Comparison of ENCODE assay signal across 20 cellular contexts in genomic region chr14:31292962-31293616, GRCh38.
DNase-seq lines count a peak whose midpoint lies in the region; ATAC-seq, FAIRE-seq and TF ChIP-seq lines count a peak whose summit lies in the region.
"Had no signal": no experiment of that assay in that cellular context is flagged by ENCODE, and none has a peak within 500 bp of the region (broad histone marks: within the 10 kb centered on the region; RNA-seq: fewer than 3 reads in every experiment).

No MANE protein-coding gene starts in this region.

- H3K9me3 ChIP-seq in H9 (ENCODE audit: control insufficient read depth, low read depth, low read length) (no peaks in the 10 kb centered on the region), OCI-LY7 (ENCODE audit: low read length) (no peaks in the 10 kb centered on the region), H1 (ENCODE audit: insufficient read depth in 2 of 2, low read depth in 1 of 2, low read length in 1 of 2) (no peaks in the 10 kb centered on the region), left lung (no peaks in the 10 kb centered on the region)
- H3K9me3 ChIP-seq: SJCRH30 had no signal

- no peak for TF ChIP-seq POLR2A in H1 (IDR thresholded peaks at IDR 0.05; ENCODE audit: control extremely low read depth in 1 of 2, low read depth in 2 of 2, low read length in 2 of 2)

- H3K4me1 ChIP-seq in H9 (ENCODE audit: insufficient read depth, low read length): peaks cover 2% of the 10 kb centered on the region; the same call in 1 of the 2 replicates
- H3K4me1 ChIP-seq in OCI-LY7 (ENCODE audit: insufficient read depth, low read length, poor library complexity, severe bottlenecking): no peaks in the 10 kb centered on the region
- H3K4me1 ChIP-seq in H1 (replicated peaks in 1 of 4; ENCODE audit: control insufficient read depth in 3 of 4, insufficient read depth in 4 of 4, low read length in 3 of 4): peaks cover 0 to 13% (median 2%) of the 10 kb centered on the region in 4 experiments; a peak in 2 of 7 replicates
- no peaks in the 10 kb centered on the region for H3K4me1 ChIP-seq in left lung
- H3K4me1 ChIP-seq: SJCRH30 had no signal

- peak overlapping the region; percentile 13 for H3K4me2 ChIP-seq in H9 (ENCODE audit: insufficient read depth, insufficient read length, low read length)
- H3K4me2 ChIP-seq in OCI-LY7 (ENCODE audit: low read length): no peak overlapping the region
- peak overlapping the region; percentile 12 to 20; a peak in 3 of 4 replicates for H3K4me2 ChIP-seq in H1 (ENCODE audit: insufficient read depth in 1 of 2, low read depth in 2 of 2, low read length in 2 of 2)

- H3K27me3 ChIP-seq in H9 (ENCODE audit: insufficient read depth, low read length) (no peaks in the 10 kb centered on the region), H1 (replicated peaks in 1 of 4; ENCODE audit: control insufficient read depth in 3 of 4, extremely low read depth in 1 of 4, insufficient read depth in 3 of 4, low read length in 3 of 4) (no peaks in the 10 kb centered on the region), left lung (no peaks in the 10 kb centered on the region)
- H3K27me3 ChIP-seq: SJCRH30 had no signal

- H3K36me3 Mint-ChIP-seq in H9 (ENCODE audit: insufficient read depth in 1 of 3, low read depth in 3 of 3) (peaks cover 3 to 5% (median 5%) of the 10 kb centered on the region in 3 experiments; a peak in 5 of 7 replicates), mesothelial cell of epicardium (peaks cover 4% of the 10 kb centered on the region)

- H3K4me3 Mint-ChIP-seq in H9: peak overlapping the region in 1 of 2 experiments; percentile 57; a peak in 4 of 5 replicates
- H3K4me3 Mint-ChIP-seq in mesothelial cell of epicardium: no peak overlapping the region

- H3K27ac ChIP-seq in H9 (ENCODE audit: insufficient read length, low read depth, low read length) (peak overlapping the region; percentile 92), OCI-LY7 (ENCODE audit: low read depth, low read length, poor library complexity, severe bottlenecking) (no peak overlapping the region), H1 (ENCODE audit: low read depth, low read length) (no peak overlapping the region; the same call in 1 of the 2 replicates), left lung (no peak overlapping the region)
- H3K27ac ChIP-seq: HL-60, SJCRH30 had no signal

- TF ChIP-seq CTCF in H9 (conservative IDR thresholded peaks at IDR 0.05): no peak
- no peak for TF ChIP-seq CTCF in OCI-LY7 (conservative IDR thresholded peaks at IDR 0.05; ENCODE audit: low read length)
- TF ChIP-seq CTCF in H1 (IDR thresholded peaks at IDR 0.05; ENCODE audit: control extremely low read depth in 1 of 3, insufficient read depth in 1 of 3, low read depth in 1 of 3, low read length in 3 of 3): no peak
- no peak for TF ChIP-seq CTCF in left lung (IDR thresholded peaks at IDR 0.05)
- TF ChIP-seq CTCF in mesothelial cell of epicardium (IDR thresholded peaks at IDR 0.05; ENCODE audit: unreplicated experiment): no peak

- H3K79me1 ChIP-seq in H9 (ENCODE audit: insufficient read depth, low read depth, low read length, poor library complexity, severe bottlenecking): no peaks in the 10 kb centered on the region
- no peaks in the 10 kb centered on the region for H3K79me1 ChIP-seq in H1 (ENCODE audit: low read depth, low read length)

- H3K23ac ChIP-seq in H9 (ENCODE audit: insufficient read length, low read depth, low read length): no peak overlapping the region
- no peak overlapping the region for H3K23ac ChIP-seq in H1 (ENCODE audit: insufficient read length)

- H3K27ac Mint-ChIP-seq in H9 (peak overlapping the region; percentile 95 to 98 (median 97)), mesothelial cell of epicardium (no peak overlapping the region)

- H3K27me3 Mint-ChIP-seq in H9 (ENCODE audit: low read depth) (no peaks in the 10 kb centered on the region; the same call in 1 of the 2 replicates), mesothelial cell of epicardium (ENCODE audit: low read depth) (no peaks in the 10 kb centered on the region)

- no peaks in the 10 kb centered on the region for H3K36me3 ChIP-seq in OCI-LY7 (ENCODE audit: insufficient read depth, low read length)
- H3K36me3 ChIP-seq in H1 (ENCODE audit: control insufficient read depth in 2 of 4, insufficient read depth in 4 of 4, low read length in 3 of 4): no peaks in the 10 kb centered on the region
- H3K36me3 ChIP-seq in left lung: peaks cover 0 to 25% of the 10 kb centered on the region in 2 donors
- H3K36me3 ChIP-seq: SJCRH30 had no signal

- H3K9me3 Mint-ChIP-seq in H9 (no peaks in the 10 kb centered on the region), mesothelial cell of epicardium (no peaks in the 10 kb centered on the region)

- DNase-seq in H9 (no peak), OCI-LY7 (ENCODE audit: low spot score) (no peak), H1 (ENCODE audit: low read depth in 1 of 2, low spot score in 2 of 2) (no peak), left lung (no peak), mesothelial cell of epicardium (ENCODE audit: low spot score in 2 of 2, unreplicated experiment in 2 of 2) (no peak)
- DNase-seq: C1 segment of cervical spinal cord; GF-D8; GOT3; KG1; NCI-H1048; NCI-H345; NCI-H526 treated with DMSO at 0.1 percent for 48 hours; NK-92 treated with Interleukin-12 subunit alpha and Interleukin-12 subunit beta, amount 100 ng/mL, for 24 hours; SJCRH30; SW 1271 had no signal

- no peak overlapping the region for H2AK5ac ChIP-seq in H9 (ENCODE audit: insufficient read length, low read length)
- no peak overlapping the region for H2AK5ac ChIP-seq in H1 (ENCODE audit: low read depth, low read length)

- no peak overlapping the region for H3K4ac ChIP-seq in H9 (ENCODE audit: low read depth, low read length)
- no peak overlapping the region for H3K4ac ChIP-seq in H1 (replicated peaks; ENCODE audit: insufficient read length, low read depth, low read length)

- no peak overlapping the region for H3K18ac ChIP-seq in H9 (ENCODE audit: insufficient read length, low read depth, low read length)
- H3K18ac ChIP-seq in H1 (ENCODE audit: extremely low read depth, low read length): no peak overlapping the region

- peak in 1 of 2 experiments; percentile 57; a peak in 1 of 3 replicates for TF ChIP-seq EP300 in H1 (IDR thresholded peaks at IDR 0.05; ENCODE audit: borderline replicate concordance in 1 of 2, low read depth in 2 of 2, low read length in 2 of 2)

- H4K5ac ChIP-seq in H9 (ENCODE audit: insufficient read length, low read depth, low read length): no peak overlapping the region
- H4K5ac ChIP-seq in H1 (ENCODE audit: insufficient read length, low read depth, low read length): peak overlapping the region; percentile 86

- H3K23me2 ChIP-seq in H9 (ENCODE audit: insufficient read length, low read depth, low read length, poor library complexity, severe bottlenecking) (no peaks in the 10 kb centered on the region), H1 (ENCODE audit: low read depth, low read length) (no peaks in the 10 kb centered on the region)

- H3T11ph ChIP-seq in H9 (ENCODE audit: low read length): peak overlapping the region; percentile 36

- ATAC-seq in left lung (peak; percentile 64), HG03442 (IDR thresholded peaks at IDR 0.05; ENCODE audit: unreplicated experiment) (no peak), HG02571 (IDR thresholded peaks at IDR 0.05; ENCODE audit: unreplicated experiment) (no peak), HG02938 (IDR thresholded peaks at IDR 0.05; ENCODE audit: unreplicated experiment) (no peak)

- H4K8ac ChIP-seq in H9 (replicated peaks; ENCODE audit: insufficient read length, low read depth, low read length) (no peak overlapping the region), H1 (ENCODE audit: extremely low read depth, insufficient read depth, low read length) (no peak overlapping the region)

- H3K4me1 Mint-ChIP-seq in H9 (peaks cover 24 to 29% of the 10 kb centered on the region in 2 experiments), mesothelial cell of epicardium (no peaks in the 10 kb centered on the region)

- H3K79me2 ChIP-seq in H9 (ENCODE audit: insufficient read depth, low read length) (no peaks in the 10 kb centered on the region), OCI-LY7 (ENCODE audit: insufficient read depth, low read depth, low read length) (no peaks in the 10 kb centered on the region), H1 (ENCODE audit: control insufficient read depth in 1 of 2, insufficient read depth in 2 of 2, low read length in 2 of 2) (no peaks in the 10 kb centered on the region)

- peak; percentile 71 for FAIRE-seq in H1 (lab: Jason Lieb, UNC)
- FAIRE-seq: GM12892 had no signal

- intact Hi-C loops in OCI-LY7 (cut with micrococcal nuclease; ENCODE audit: unreplicated experiment) (no loop called here), left lung (cut with DNase I) (no loop called here)

- CTCF ChIA-PET in OCI-LY7 (lab: Charles Lee; ENCODE audit: unreplicated experiment) (no interaction called here), H1 (lab: Charles Lee; ENCODE audit: partially characterized antibody) (interaction anchor here (0.7 kb wide), 1 partner anchor 1145 kb away, joined by 3 read pairs; no protein-coding TSS in a partner anchor)

- H2AFZ ChIP-seq in H9 (ENCODE audit: low read length): no peak overlapping the region
- no peak overlapping the region for H2AFZ ChIP-seq in OCI-LY7 (ENCODE audit: low read length)
- H2AFZ ChIP-seq in H1 (ENCODE audit: low read length): no peak overlapping the region

- H2BK20ac ChIP-seq in H9 (ENCODE audit: low read depth, low read length, poor library complexity, severe bottlenecking): no peak overlapping the region
- no peak overlapping the region for H2BK20ac ChIP-seq in H1 (ENCODE audit: low read length)

- H3K9ac ChIP-seq in H9 (ENCODE audit: extremely low read depth, insufficient read length, low read length) (no peak overlapping the region), H1 (replicated peaks in 1 of 4; ENCODE audit: extremely low read depth in 1 of 4, low read depth in 3 of 4, low read length in 3 of 4) (no peak overlapping the region)

- H3K4me3 ChIP-seq in OCI-LY7 (ENCODE audit: low read depth, low read length, poor library complexity, severe bottlenecking) (no peak overlapping the region), H1 (ENCODE audit: extremely low read depth in 1 of 4, insufficient read depth in 2 of 4, low read depth in 3 of 4, low read length in 4 of 4) (peak overlapping the region in 1 of 4 experiments; percentile 25; a peak in 1 of 8 replicates), left lung (no peak overlapping the region)
- H3K4me3 ChIP-seq: SJCRH30 had no signal

- H4K20me1 ChIP-seq in H9 (ENCODE audit: control insufficient read depth, insufficient read depth, insufficient read length) (no peaks in the 10 kb centered on the region), OCI-LY7 (ENCODE audit: insufficient read depth, low read length) (no peaks in the 10 kb centered on the region), H1 (replicated peaks in 1 of 2; ENCODE audit: control insufficient read depth in 1 of 2, insufficient read depth in 2 of 2, low read length in 2 of 2) (no peaks in the 10 kb centered on the region)

- POLR2A ChIA-PET in OCI-LY7 (lab: Charles Lee): no interaction called here
- POLR2A ChIA-PET in H1 (lab: Charles Lee; ENCODE audit: partially characterized antibody): interaction anchor here (0.7 to 2.7 kb wide), 4 partner anchors 9 to 267 kb away, joined by 3 to 13 read pairs (median 5); partner anchors contain the start of genes HECTD1 and STRN3

- BruUV-seq in OCI-LY7 (replicated peaks; lab: Mats Ljungman, UMichigan): TSS peak; percentile 67

- no peaks in the 10 kb centered on the region for H3K9me2 ChIP-seq in OCI-LY7 (ENCODE audit: insufficient read depth, low read length)

- H3K14ac ChIP-seq in H9 (ENCODE audit: insufficient read depth, low read length) (no peak overlapping the region), H1 (ENCODE audit: insufficient read length) (no peak overlapping the region)

- no peak for TF ChIP-seq RAD21 in H1 (IDR thresholded peaks at IDR 0.05 in 1 of 2, conservative IDR thresholded peaks at IDR 0.05 in 1 of 2; ENCODE audit: low read depth in 2 of 2, low read length in 2 of 2)

- no CpG with 5 or more reads among the region's 3 CpGs for WGBS in H9 (ENCODE audit: extremely low coverage, insufficient read length, low lambda C conversion rate)
- WGBS in H1 (ENCODE audit: extremely low coverage in 1 of 2, insufficient coverage in 1 of 2, insufficient read length in 1 of 2, insufficient replicate concordance in 2 of 2, low coverage in 1 of 2, low lambda C conversion rate in 2 of 2, missing lambda C conversion rate in 1 of 2), 2 experiments: 8% methylated on average over 3 of the region's 3 CpGs; no CpG with 5 or more reads in 1 of the 2 experiments

- H2BK15ac ChIP-seq in H9 (ENCODE audit: low read depth, low read length): no peak overlapping the region
- no peak overlapping the region for H2BK15ac ChIP-seq in H1 (ENCODE audit: low read length)

- H4K91ac ChIP-seq in H9 (ENCODE audit: insufficient read length, low read depth, low read length): no peak overlapping the region
- no peak overlapping the region for H4K91ac ChIP-seq in H1 (replicated peaks; ENCODE audit: insufficient read length, low read length)

- H3K56ac ChIP-seq in H9 (ENCODE audit: insufficient read length, low read depth, low read length) (no peak overlapping the region), H1 (replicated peaks; ENCODE audit: insufficient read length, low read depth, low read length) (no peak overlapping the region)

- peak overlapping the region; percentile 14 for H2BK12ac ChIP-seq in H9 (ENCODE audit: insufficient read length, low read depth, low read length)
- no peak overlapping the region for H2BK12ac ChIP-seq in H1 (ENCODE audit: low read depth, low read length)

- no peak overlapping the region for H2BK5ac ChIP-seq in H9 (ENCODE audit: insufficient read length, low read length)
- peak overlapping the region; percentile 64; the same call in 1 of the 2 replicates for H2BK5ac ChIP-seq in H1 (ENCODE audit: low read depth, low read length)

- H2BK120ac ChIP-seq in H9 (ENCODE audit: low read depth, low read length, poor library complexity, severe bottlenecking): no peak overlapping the region
- no peak overlapping the region for H2BK120ac ChIP-seq in H1 (replicated peaks; ENCODE audit: low read depth, low read length)
